ENCODE assay signal across 1 cellular context in genomic region chr15:60682115-60682514, GRCh38.
TF ChIP-seq lines count a peak whose summit lies in the region.

No MANE protein-coding gene starts in this region.

TF ChIP-seq in IMR-90, 13 proteins besides CTCF, POLR2A, EP300 and RAD21:
- TF ChIP-seq CHD1 (IDR thresholded peaks at IDR 0.05; ENCODE audit: low read depth, low read length) (no peak), BHLHE40 (IDR thresholded peaks at IDR 0.05; ENCODE audit: low read depth, low read length) (no peak), SMC3 (IDR thresholded peaks at IDR 0.05; ENCODE audit: low read depth, low read length) (no peak), ELK1 (IDR thresholded peaks at IDR 0.05; ENCODE audit: borderline replicate concordance, low read depth, low read length) (no peak), CEBPB (IDR thresholded peaks at IDR 0.05; ENCODE audit: low read depth, low read length) (no peak), NFE2L2 (IDR thresholded peaks at IDR 0.05; ENCODE audit: low read depth, low read length) (no peak), MAFK (IDR thresholded peaks at IDR 0.05; ENCODE audit: low read depth, low read length) (no peak), MAZ (IDR thresholded peaks at IDR 0.05; ENCODE audit: borderline replicate concordance, low read depth, low read length) (no peak), FOS (IDR thresholded peaks at IDR 0.05; ENCODE audit: low read depth, low read length) (peak; percentile 14; the same call in 1 of the 2 replicates), RFX5 (IDR thresholded peaks at IDR 0.05; ENCODE audit: low read depth, low read length) (no peak)
- TF ChIP-seq, protein P1, sequence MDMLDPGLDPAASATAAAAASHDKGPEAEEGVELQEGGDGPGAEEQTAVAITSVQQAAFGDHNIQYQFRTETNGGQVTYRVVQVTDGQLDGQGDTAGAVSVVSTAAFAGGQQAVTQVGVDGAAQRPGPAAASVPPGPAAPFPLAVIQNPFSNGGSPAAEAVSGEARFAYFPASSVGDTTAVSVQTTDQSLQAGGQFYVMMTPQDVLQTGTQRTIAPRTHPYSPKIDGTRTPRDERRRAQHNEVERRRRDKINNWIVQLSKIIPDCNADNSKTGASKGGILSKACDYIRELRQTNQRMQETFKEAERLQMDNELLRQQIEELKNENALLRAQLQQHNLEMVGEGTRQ (IDR thresholded peaks at IDR 0.05; ENCODE audit: low read depth, low read length), result peak; percentile 11; the same call in 1 of the 2 replicates
